ENCODE assay signal across 16 cellular contexts in genomic region chr9:91160599-91161464, GRCh38.
DNase-seq lines count a peak whose midpoint lies in the region; ATAC-seq lines count a peak whose summit lies in the region.
"Had no signal": no experiment of that assay in that cellular context is flagged by ENCODE, and none has a peak within 500 bp of the region (broad histone marks: within the 10 kb centered on the region; RNA-seq: fewer than 3 reads in every experiment).

No MANE protein-coding gene starts in this region.

- H3K4me1 Mint-ChIP-seq in activated T-cell treated with anti-CD3 and anti-CD28 coated beads, Interleukin-2, amount 50 U/mL, for 72 hours (ENCODE audit: low read depth), result peaks cover 73% of the 10 kb centered on the region
- H3K4me1 Mint-ChIP-seq in activated naive CD8-positive, alpha-beta T cell treated with anti-CD3 and anti-CD28 coated beads, Interleukin-2, amount 50 U/mL, for 24 hours, result peaks cover 76% of the 10 kb centered on the region
- peaks cover 54% of the 10 kb centered on the region for H3K4me1 Mint-ChIP-seq in stimulated activated memory B cell treated with anti-CD40 and anti-IgM and Interleukin-4, amounts not matched to agents 10 μg/mL and 1 μg/mL and 100 μg/mL, for 72 hours

- H3K36me3 ChIP-seq in KOPT-K1 (ENCODE audit: insufficient read depth, low read length) (no peaks in the 10 kb centered on the region), H7 (replicated peaks; ENCODE audit: control insufficient read depth, insufficient read depth, low read length) (no peaks in the 10 kb centered on the region)
- H3K36me3 ChIP-seq: neural progenitor cell, stomach had no signal

- H3K36me3 Mint-ChIP-seq in activated T-cell treated with anti-CD3 and anti-CD28 coated beads, Interleukin-2, amount 50 U/mL, for 72 hours (ENCODE audit: insufficient read depth in 2 of 2), result peaks cover 0 to 7% of the 10 kb centered on the region in 2 donors
- peaks cover 5% of the 10 kb centered on the region for H3K36me3 Mint-ChIP-seq in activated naive CD8-positive, alpha-beta T cell treated with anti-CD3 and anti-CD28 coated beads, Interleukin-2, amount 50 U/mL, for 24 hours (ENCODE audit: low read depth)
- no peaks in the 10 kb centered on the region for H3K36me3 Mint-ChIP-seq in stimulated activated memory B cell treated with anti-CD40 and anti-IgM and Interleukin-4, amounts not matched to agents 10 μg/mL and 1 μg/mL and 100 μg/mL, for 72 hours
- H3K36me3 Mint-ChIP-seq: neural progenitor cell had no signal

- no peak for DNase-seq in activated T-cell treated with anti-CD3 and anti-CD28 coated beads, Interleukin-2, amount 50 U/mL, for 72 hours
- no peak for DNase-seq in activated T-cell treated with anti-CD3 and anti-CD28 coated beads, Interleukin-2, amount 50 U/mL, for 1 hour
- peak; percentile 11 for DNase-seq in activated naive CD8-positive, alpha-beta T cell treated with anti-CD3 and anti-CD28 coated beads, Interleukin-2, amount 50 U/mL, for 24 hours
- DNase-seq in NCI-H345 treated with DMSO at 0.1 percent for 48 hours (lab: John Stamatoyannopoulos, UW; ENCODE audit: unreplicated experiment) (no peak), H7 (no peak)
- DNase-seq: activated CD4-positive, CD25-positive, alpha-beta regulatory T cell; aorta; hippocampal formation; midbrain; NCI-H226; stomach; T-helper 17 cell had no signal

- H3K27ac Mint-ChIP-seq in activated T-cell treated with anti-CD3 and anti-CD28 coated beads, Interleukin-2, amount 50 U/mL, for 72 hours, result peak overlapping the region; percentile 96
- H3K27ac Mint-ChIP-seq in activated naive CD8-positive, alpha-beta T cell treated with anti-CD3 and anti-CD28 coated beads, Interleukin-2, amount 50 U/mL, for 24 hours, result peak overlapping the region; percentile 92
- H3K27ac Mint-ChIP-seq in stimulated activated memory B cell treated with anti-CD40 and anti-IgM and Interleukin-4, amounts not matched to agents 10 μg/mL and 1 μg/mL and 100 μg/mL, for 72 hours, result peak overlapping the region; percentile 91
- H3K27ac Mint-ChIP-seq: neural progenitor cell, T-helper 17 cell had no signal

- no peak for ATAC-seq in activated T-cell treated with anti-CD3 and anti-CD28 coated beads, Interleukin-2, amount 50 U/mL, for 72 hours (replicated peaks in 1 of 2)
- no peak for ATAC-seq in activated naive CD8-positive, alpha-beta T cell treated with anti-CD3 and anti-CD28 coated beads, Interleukin-2, amount 50 U/mL, for 24 hours
- ATAC-seq in stimulated activated memory B cell treated with anti-CD40 and anti-IgM and Interleukin-4, amounts not matched to agents 10 μg/mL and 1 μg/mL and 100 μg/mL, for 72 hours, result no peak
- no peak for ATAC-seq in HG03135 (IDR thresholded peaks at IDR 0.05; ENCODE audit: unreplicated experiment)
- ATAC-seq: T-helper 17 cell had no signal

- no peaks in the 10 kb centered on the region for H3K27me3 Mint-ChIP-seq in activated T-cell treated with anti-CD3 and anti-CD28 coated beads, Interleukin-2, amount 50 U/mL, for 72 hours (ENCODE audit: low read depth)
- H3K27me3 Mint-ChIP-seq in activated naive CD8-positive, alpha-beta T cell treated with anti-CD3 and anti-CD28 coated beads, Interleukin-2, amount 50 U/mL, for 24 hours, result no peaks in the 10 kb centered on the region
- no peaks in the 10 kb centered on the region for H3K27me3 Mint-ChIP-seq in stimulated activated memory B cell treated with anti-CD40 and anti-IgM and Interleukin-4, amounts not matched to agents 10 μg/mL and 1 μg/mL and 100 μg/mL, for 72 hours
- H3K27me3 Mint-ChIP-seq: T-helper 17 cell had no signal

- H3K9me3 ChIP-seq in KOPT-K1 (ENCODE audit: insufficient read depth, low read length, poor library complexity, severe bottlenecking), result no peaks in the 10 kb centered on the region
- H3K9me3 ChIP-seq: stomach had no signal

- H3K27ac ChIP-seq in KOPT-K1 (ENCODE audit: low read depth, low read length, poor library complexity, severe bottlenecking), result peak overlapping the region; percentile 71
- H3K27ac ChIP-seq: neural progenitor cell had no signal

- H3K4me3 ChIP-seq in H7 (ENCODE audit: insufficient read depth, low read depth, low read length), result no peak overlapping the region
- H3K4me3 ChIP-seq: neural progenitor cell had no signal

- H3K27me3 ChIP-seq in H7 (ENCODE audit: control insufficient read depth, insufficient read depth, low read length), result no peaks in the 10 kb centered on the region
- H3K27me3 ChIP-seq: neural progenitor cell, stomach had no signal

- H3K9me3 Mint-ChIP-seq in activated T-cell treated with anti-CD3 and anti-CD28 coated beads, Interleukin-2, amount 50 U/mL, for 72 hours, result no peaks in the 10 kb centered on the region
- no peaks in the 10 kb centered on the region for H3K9me3 Mint-ChIP-seq in activated naive CD8-positive, alpha-beta T cell treated with anti-CD3 and anti-CD28 coated beads, Interleukin-2, amount 50 U/mL, for 24 hours
- H3K9me3 Mint-ChIP-seq in stimulated activated memory B cell treated with anti-CD40 and anti-IgM and Interleukin-4, amounts not matched to agents 10 μg/mL and 1 μg/mL and 100 μg/mL, for 72 hours, result no peaks in the 10 kb centered on the region
- H3K9me3 Mint-ChIP-seq: neural progenitor cell had no signal

- H3K4me3 Mint-ChIP-seq in activated T-cell treated with anti-CD3 and anti-CD28 coated beads, Interleukin-2, amount 50 U/mL, for 72 hours, result peak overlapping the region; percentile 81 to 86
- H3K4me3 Mint-ChIP-seq in activated naive CD8-positive, alpha-beta T cell treated with anti-CD3 and anti-CD28 coated beads, Interleukin-2, amount 50 U/mL, for 24 hours, result no peak overlapping the region
- H3K4me3 Mint-ChIP-seq in stimulated activated memory B cell treated with anti-CD40 and anti-IgM and Interleukin-4, amounts not matched to agents 10 μg/mL and 1 μg/mL and 100 μg/mL, for 72 hours, result no peak overlapping the region
- H3K4me3 Mint-ChIP-seq: neural progenitor cell, T-helper 17 cell had no signal

Comparison
In these comparisons a context has a peak if more than half of its experiments do, and no peak if none do; other contexts are left out.
1. H3K4me3 Mint-ChIP-seq: peak in activated T-cell treated with anti-CD3 and anti-CD28 coated beads, Interleukin-2, amount 50 U/mL, for 72 hours (2 of 2); none in activated naive CD8-positive, alpha-beta T cell treated with anti-CD3 and anti-CD28 coated beads, Interleukin-2, amount 50 U/mL, for 24 hours (single experiment) and stimulated activated memory B cell treated with anti-CD40 and anti-IgM and Interleukin-4, amounts not matched to agents 10 μg/mL and 1 μg/mL and 100 μg/mL, for 72 hours (single experiment).
2. Peak in every context shown above with its lines, with median percentiles within 50 percentile points of each other: H3K27ac Mint-ChIP-seq.